ENCODE assay signal across 2 cellular contexts in the genomic region with DNA sequence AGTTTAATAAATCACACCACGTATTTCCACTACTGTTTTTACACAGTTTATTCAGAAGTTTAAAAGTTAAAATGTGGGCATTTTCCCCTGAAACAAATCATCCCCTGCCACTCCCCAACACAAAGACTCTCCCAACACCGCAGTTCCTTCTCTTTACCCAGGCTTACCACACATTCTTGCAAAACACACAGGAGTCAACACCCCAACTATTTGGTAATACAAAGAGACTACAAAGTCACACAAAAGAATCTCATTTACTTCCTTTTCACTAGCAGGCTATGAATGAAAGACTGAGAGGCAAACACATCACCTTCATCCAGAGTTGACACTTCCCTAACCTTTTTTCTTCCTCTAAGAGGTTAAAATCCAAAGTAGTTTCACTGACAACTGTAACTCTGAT.
TF ChIP-seq lines count a peak whose summit lies in the region.

No MANE protein-coding gene starts in this region.

TF ChIP-seq in H1, 55 proteins besides CTCF, POLR2A, EP300 and RAD21:
- no peak for TF ChIP-seq KDM1A (IDR thresholded peaks at IDR 0.05; ENCODE audit: borderline replicate concordance, low read length)
- TF ChIP-seq SP2 (IDR thresholded peaks at IDR 0.05; ENCODE audit: low read length): no peak
- no peak for TF ChIP-seq EGR1 (IDR thresholded peaks at IDR 0.05; ENCODE audit: borderline replicate concordance, low read depth, low read length)
- TF ChIP-seq RXRA (IDR thresholded peaks at IDR 0.05; ENCODE audit: insufficient read depth, low read depth, low read length): no peak
- TF ChIP-seq, protein P1, sequence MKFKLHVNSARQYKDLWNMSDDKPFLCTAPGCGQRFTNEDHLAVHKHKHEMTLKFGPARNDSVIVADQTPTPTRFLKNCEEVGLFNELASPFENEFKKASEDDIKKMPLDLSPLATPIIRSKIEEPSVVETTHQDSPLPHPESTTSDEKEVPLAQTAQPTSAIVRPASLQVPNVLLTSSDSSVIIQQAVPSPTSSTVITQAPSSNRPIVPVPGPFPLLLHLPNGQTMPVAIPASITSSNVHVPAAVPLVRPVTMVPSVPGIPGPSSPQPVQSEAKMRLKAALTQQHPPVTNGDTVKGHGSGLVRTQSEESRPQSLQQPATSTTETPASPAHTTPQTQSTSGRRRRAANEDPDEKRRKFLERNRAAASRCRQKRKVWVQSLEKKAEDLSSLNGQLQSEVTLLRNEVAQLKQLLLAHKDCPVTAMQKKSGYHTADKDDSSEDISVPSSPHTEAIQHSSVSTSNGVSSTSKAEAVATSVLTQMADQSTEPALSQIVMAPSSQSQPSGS (IDR thresholded peaks at IDR 0.05; ENCODE audit: low read length): no peak
- no peak for TF ChIP-seq TCF12 (IDR thresholded peaks at IDR 0.05; ENCODE audit: low read depth, low read length)
- no peak for TF ChIP-seq BRCA1 (IDR thresholded peaks at IDR 0.05; ENCODE audit: low read depth, low read length)
- TF ChIP-seq CHD2 (IDR thresholded peaks at IDR 0.05; ENCODE audit: low read length): no peak
- TF ChIP-seq TAF1 (IDR thresholded peaks at IDR 0.05; ENCODE audit: low read depth, low read length): no peak
- no peak for TF ChIP-seq POLR2AphosphoS5 (IDR thresholded peaks at IDR 0.05; ENCODE audit: low read depth, low read length)
- no peak for TF ChIP-seq SP1 (IDR thresholded peaks at IDR 0.05; ENCODE audit: low read depth, low read length)
- no peak for TF ChIP-seq EZH2 (IDR thresholded peaks at IDR 0.05; ENCODE audit: low read depth, low read length, severe bottlenecking)

TF ChIP-seq in SK-N-SH treated with all-trans-retinoic acid at 6 μM for 48 hours, 23 proteins besides CTCF, POLR2A, EP300 and RAD21:
- TF ChIP-seq GLIS3 (CRISPR knock-in tag; IDR thresholded peaks at IDR 0.05): no peak
- no peak for TF ChIP-seq ESRRG (CRISPR knock-in tag; IDR thresholded peaks at IDR 0.05)
- no peak for TF ChIP-seq ZC3H10 (CRISPR knock-in tag; IDR thresholded peaks at IDR 0.05)
- TF ChIP-seq SNAI2 (CRISPR knock-in tag; IDR thresholded peaks at IDR 0.05): no peak
- TF ChIP-seq ISL1 (CRISPR knock-in tag; IDR thresholded peaks at IDR 0.05): no peak
- no peak for TF ChIP-seq ARNTL (CRISPR knock-in tag; IDR thresholded peaks at IDR 0.05; ENCODE audit: borderline replicate concordance, low read depth)
- TF ChIP-seq, protein P2, sequence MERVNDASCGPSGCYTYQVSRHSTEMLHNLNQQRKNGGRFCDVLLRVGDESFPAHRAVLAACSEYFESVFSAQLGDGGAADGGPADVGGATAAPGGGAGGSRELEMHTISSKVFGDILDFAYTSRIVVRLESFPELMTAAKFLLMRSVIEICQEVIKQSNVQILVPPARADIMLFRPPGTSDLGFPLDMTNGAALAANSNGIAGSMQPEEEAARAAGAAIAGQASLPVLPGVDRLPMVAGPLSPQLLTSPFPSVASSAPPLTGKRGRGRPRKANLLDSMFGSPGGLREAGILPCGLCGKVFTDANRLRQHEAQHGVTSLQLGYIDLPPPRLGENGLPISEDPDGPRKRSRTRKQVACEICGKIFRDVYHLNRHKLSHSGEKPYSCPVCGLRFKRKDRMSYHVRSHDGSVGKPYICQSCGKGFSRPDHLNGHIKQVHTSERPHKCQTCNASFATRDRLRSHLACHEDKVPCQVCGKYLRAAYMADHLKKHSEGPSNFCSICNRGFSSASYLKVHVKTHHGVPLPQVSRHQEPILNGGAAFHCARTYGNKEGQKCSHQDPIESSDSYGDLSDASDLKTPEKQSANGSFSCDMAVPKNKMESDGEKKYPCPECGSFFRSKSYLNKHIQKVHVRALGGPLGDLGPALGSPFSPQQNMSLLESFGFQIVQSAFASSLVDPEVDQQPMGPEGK (CRISPR knock-in tag; IDR thresholded peaks at IDR 0.05; ENCODE audit: borderline replicate concordance): no peak
- no peak for TF ChIP-seq BACH2 (CRISPR knock-in tag; IDR thresholded peaks at IDR 0.05; ENCODE audit: borderline replicate concordance)
- TF ChIP-seq TOX (CRISPR knock-in tag; IDR thresholded peaks at IDR 0.05; ENCODE audit: borderline replicate concordance): no peak
- no peak for TF ChIP-seq ZNF8 (CRISPR knock-in tag; IDR thresholded peaks at IDR 0.05)
- TF ChIP-seq, protein P3, sequence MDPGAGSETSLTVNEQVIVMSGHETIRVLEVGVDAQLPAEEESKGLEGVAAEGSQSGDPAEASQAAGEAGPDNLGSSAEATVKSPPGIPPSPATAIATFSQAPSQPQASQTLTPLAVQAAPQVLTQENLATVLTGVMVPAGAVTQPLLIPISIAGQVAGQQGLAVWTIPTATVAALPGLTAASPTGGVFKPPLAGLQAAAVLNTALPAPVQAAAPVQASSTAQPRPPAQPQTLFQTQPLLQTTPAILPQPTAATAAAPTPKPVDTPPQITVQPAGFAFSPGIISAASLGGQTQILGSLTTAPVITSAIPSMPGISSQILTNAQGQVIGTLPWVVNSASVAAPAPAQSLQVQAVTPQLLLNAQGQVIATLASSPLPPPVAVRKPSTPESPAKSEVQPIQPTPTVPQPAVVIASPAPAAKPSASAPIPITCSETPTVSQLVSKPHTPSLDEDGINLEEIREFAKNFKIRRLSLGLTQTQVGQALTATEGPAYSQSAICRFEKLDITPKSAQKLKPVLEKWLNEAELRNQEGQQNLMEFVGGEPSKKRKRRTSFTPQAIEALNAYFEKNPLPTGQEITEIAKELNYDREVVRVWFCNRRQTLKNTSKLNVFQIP (CRISPR knock-in tag; IDR thresholded peaks at IDR 0.05; ENCODE audit: borderline replicate concordance, low read depth): no peak
- TF ChIP-seq ZFP3 (CRISPR knock-in tag; IDR thresholded peaks at IDR 0.05): no peak
- TF ChIP-seq RARB (CRISPR knock-in tag; IDR thresholded peaks at IDR 0.05): no peak
- no peak for TF ChIP-seq CSDC2 (CRISPR knock-in tag; IDR thresholded peaks at IDR 0.05)
- no peak for TF ChIP-seq PPARA (CRISPR knock-in tag; IDR thresholded peaks at IDR 0.05; ENCODE audit: borderline replicate concordance)
- no peak for TF ChIP-seq OSR1 (CRISPR knock-in tag; IDR thresholded peaks at IDR 0.05)
- TF ChIP-seq ZFP30 (CRISPR knock-in tag; IDR thresholded peaks at IDR 0.05): no peak
- TF ChIP-seq ZNF565 (CRISPR knock-in tag; conservative IDR thresholded peaks at IDR 0.05; ENCODE audit: low read depth): no peak
